ENCODE assay signal across 18 cellular contexts in genomic region chr20:15705975-15706374, GRCh38.
"Had no signal": no experiment of that assay in that cellular context is flagged by ENCODE, and none has a peak within 500 bp of the region (broad histone marks: within the 10 kb centered on the region; RNA-seq: fewer than 3 reads in every experiment).

No MANE protein-coding gene starts in this region.

- H3K4me3 Mint-ChIP-seq: memory B cell; natural killer cell; neural crest cell; stimulated activated naive B cell treated with anti-CD40 and anti-IgM and Interleukin-4, amounts not matched to agents 10 μg/mL and 1 μg/mL and 100 μg/mL, for 72 hours; stimulated activated naive CD8-positive, alpha-beta T cell treated with anti-CD3 and anti-CD28 coated beads, Interleukin-15, Interleukin-2, amounts not matched to agents 100 ng/mL and 50 ng/mL, for 24 hours had no signal

- H3K4me1 ChIP-seq: pancreas, right lobe of liver, tibial nerve, upper lobe of left lung had no signal

- H3K9me3 Mint-ChIP-seq: memory B cell; natural killer cell; neural crest cell; stimulated activated naive B cell treated with anti-CD40 and anti-IgM and Interleukin-4, amounts not matched to agents 10 μg/mL and 1 μg/mL and 100 μg/mL, for 72 hours had no signal

- H3K9me3 ChIP-seq: neutrophil, pancreas, right lobe of liver, thoracic aorta, tibial nerve, upper lobe of left lung had no signal

- H3K36me3 ChIP-seq: neutrophil, pancreas, right lobe of liver, thoracic aorta, tibial nerve, upper lobe of left lung had no signal

- H3K27me3 ChIP-seq: neutrophil, pancreas, right lobe of liver, tibial nerve, upper lobe of left lung had no signal

- H3K36me3 Mint-ChIP-seq: memory B cell; natural killer cell; stimulated activated naive B cell treated with anti-CD40 and anti-IgM and Interleukin-4, amounts not matched to agents 10 μg/mL and 1 μg/mL and 100 μg/mL, for 72 hours had no signal

- H3K4me1 Mint-ChIP-seq: memory B cell, natural killer cell, neural crest cell had no signal

- H3K27ac ChIP-seq: neutrophil, pancreas, right lobe of liver, thoracic aorta, tibial nerve, upper lobe of left lung had no signal

- H3K27me3 Mint-ChIP-seq: stimulated activated naive CD8-positive, alpha-beta T cell treated with anti-CD3 and anti-CD28 coated beads, Interleukin-15, Interleukin-2, amounts not matched to agents 100 ng/mL and 50 ng/mL, for 24 hours had no signal

- H3K4me3 ChIP-seq: lung, pancreas, right lobe of liver, thoracic aorta, tibial nerve, upper lobe of left lung had no signal

- H3K27ac Mint-ChIP-seq: memory B cell; natural killer cell; stimulated activated naive B cell treated with anti-CD40 and anti-IgM and Interleukin-4, amounts not matched to agents 10 μg/mL and 1 μg/mL and 100 μg/mL, for 72 hours; stimulated activated naive CD8-positive, alpha-beta T cell treated with anti-CD3 and anti-CD28 coated beads, Interleukin-15, Interleukin-2, amounts not matched to agents 100 ng/mL and 50 ng/mL, for 24 hours had no signal

- DNase-seq: effector CD8-positive, alpha-beta T cell; head of caudate nucleus; kidney; natural killer cell; pancreas; right lobe of liver; small intestine; stimulated activated CD4-positive, alpha-beta T cell treated with anti-CD3 and anti-CD28 coated beads, Interleukin-15, amount 100 ng/mL, for 24 hours; stimulated activated CD4-positive, alpha-beta T cell treated with anti-CD3 and anti-CD28 coated beads, Interleukin-2, amount 100 ng/mL, for 48 hours; stimulated activated naive B cell treated with anti-CD40 and anti-IgM and Interleukin-4, amounts not matched to agents 10 μg/mL and 1 μg/mL and 100 μg/mL, for 72 hours; upper lobe of left lung had no signal
